ENCODE assay signal across 29 cellular contexts in genomic region chr7:139728203-139728602, GRCh38. TPM values are rescaled to one million over a fixed set of nuclear protein-coding genes. Genes with fewer than 3 reads are reported as not detected.
A peak's percentile ranks its signal among the peaks of the same experiment; 100 is the strongest.
DNase-seq lines count a peak whose midpoint lies in the region; ATAC-seq, FAIRE-seq and TF ChIP-seq lines count a peak whose summit lies in the region.
"Had no signal": no experiment of that assay in that cellular context is flagged by ENCODE, and none has a peak within 500 bp of the region (broad histone marks: within the 10 kb centered on the region; RNA-seq: fewer than 3 reads in every experiment).

No MANE protein-coding gene starts in this region.

- no peaks in the 10 kb centered on the region for H3K27me3 ChIP-seq in RWPE2 (ENCODE audit: insufficient read depth, poor library complexity, severe bottlenecking)
- no peaks in the 10 kb centered on the region for H3K27me3 ChIP-seq in keratinocyte (ENCODE audit: control insufficient read depth, extremely low read depth, insufficient read depth, low read length)
- H3K27me3 ChIP-seq in subcutaneous abdominal adipose tissue (ENCODE audit: control insufficient read depth in 5 of 5, insufficient read depth in 4 of 5, low read length in 5 of 5): no peaks in the 10 kb centered on the region
- H3K27me3 ChIP-seq: esophagus muscularis mucosa, upper lobe of right lung had no signal

- peaks cover 44% of the 10 kb centered on the region for H3K79me2 ChIP-seq in keratinocyte (ENCODE audit: control insufficient read depth, insufficient read depth, low read length)

- dilution Hi-C loops in keratinocyte (cut with MboI; ENCODE audit: extremely low pct_ligation_motif_present, low sequenced_read_pairs): no loop called here

- H3K4me2 ChIP-seq in keratinocyte (ENCODE audit: control insufficient read depth, extremely low read depth, insufficient read depth, low read depth, low read length): no peak overlapping the region
- H3K4me2 ChIP-seq: GM23338 had no signal

- H3K27ac ChIP-seq in RWPE2 (ENCODE audit: poor library complexity, severe bottlenecking): peak overlapping the region; percentile 89
- H3K27ac ChIP-seq in keratinocyte (ENCODE audit: control insufficient read depth, insufficient read depth, low read length): peak overlapping the region; percentile 77
- peak overlapping the region; percentile 92 for H3K27ac ChIP-seq in subcutaneous abdominal adipose tissue (ENCODE audit: low read depth, low read length)
- H3K27ac ChIP-seq: 22Rv1, esophagus muscularis mucosa, parathyroid adenoma, upper lobe of right lung had no signal

- H3K36me3 ChIP-seq in RWPE2 (ENCODE audit: low read depth) (0 out of 2 replicates have a peak, but pooled peaks cover 3% of the 10 kb centered on the region), keratinocyte (ENCODE audit: control insufficient read depth in 2 of 2, extremely low read depth in 1 of 2, insufficient read depth in 2 of 2, low read length in 2 of 2) (peaks cover 0 to 2% of the 10 kb centered on the region in 2 experiments), subcutaneous abdominal adipose tissue (ENCODE audit: control insufficient read depth in 5 of 5, insufficient read depth in 5 of 5, low read length in 5 of 5) (no peaks in the 10 kb centered on the region)
- H3K36me3 ChIP-seq: upper lobe of right lung had no signal

- in situ Hi-C loops in G401 (cut with HindIII; ENCODE audit: low sequenced_read_pairs): no loop called here

- no peak overlapping the region for H2AFZ ChIP-seq in keratinocyte (ENCODE audit: control insufficient read depth, low read length)
- H2AFZ ChIP-seq: GM23338, parathyroid adenoma had no signal

- no peak for ATAC-seq in RWPE2 (ENCODE audit: low read depth)
- ATAC-seq in GM18505 (IDR thresholded peaks at IDR 0.05; ENCODE audit: unreplicated experiment): no peak
- ATAC-seq in esophagus mucosa: no peak
- ATAC-seq: GM23338, left ventricle myocardium superior, mucosa of descending colon, upper lobe of right lung had no signal

- TF ChIP-seq CTCF in RWPE2 (IDR thresholded peaks at IDR 0.05; ENCODE audit: poor library complexity, severe bottlenecking) (no peak), keratinocyte (optimal IDR thresholded peaks at IDR 0.05 in 1 of 3, IDR thresholded peaks at IDR 0.05 in 1 of 3, conservative IDR thresholded peaks at IDR 0.05 in 1 of 3; ENCODE audit: extremely low read depth in 1 of 3, insufficient read depth in 2 of 3, low read length in 3 of 3) (no peak)

- H4K20me1 ChIP-seq in keratinocyte (ENCODE audit: control insufficient read depth, extremely low read depth, insufficient read depth, low read length): no peaks in the 10 kb centered on the region

- peaks cover 76% of the 10 kb centered on the region for H3K4me1 ChIP-seq in RWPE2 (ENCODE audit: insufficient read depth, poor library complexity, severe bottlenecking)
- peaks cover 46% of the 10 kb centered on the region for H3K4me1 ChIP-seq in keratinocyte (ENCODE audit: control insufficient read depth, extremely low read depth, insufficient read depth, low read length)
- H3K4me1 ChIP-seq in subcutaneous abdominal adipose tissue (ENCODE audit: control insufficient read depth in 5 of 5, insufficient read depth in 5 of 5, low read length in 5 of 5): peaks cover 15 to 68% (median 55%) of the 10 kb centered on the region in 5 donors

- peaks cover 2% of the 10 kb centered on the region for H3K9me3 ChIP-seq in RWPE2 (ENCODE audit: severe bottlenecking)
- H3K9me3 ChIP-seq in keratinocyte (ENCODE audit: control insufficient read depth, low read depth, low read length): no peaks in the 10 kb centered on the region
- peaks cover 0 to 2% (median 0%) of the 10 kb centered on the region in 5 donors for H3K9me3 ChIP-seq in subcutaneous abdominal adipose tissue (ENCODE audit: control insufficient read depth in 5 of 5, low read length in 5 of 5)
- H3K9me3 ChIP-seq: esophagus muscularis mucosa, mucosa of descending colon, upper lobe of right lung had no signal

- H3K9ac ChIP-seq in keratinocyte (ENCODE audit: control insufficient read depth, extremely low read depth, insufficient read depth, low read length) (no peak overlapping the region), subcutaneous abdominal adipose tissue (ENCODE audit: low read length in 5 of 5) (no peak overlapping the region)
- H3K9ac ChIP-seq: parathyroid adenoma had no signal

- H3K4me3 ChIP-seq in RWPE2 (ENCODE audit: severe bottlenecking): no peak overlapping the region
- no peak overlapping the region for H3K4me3 ChIP-seq in keratinocyte (ENCODE audit: control insufficient read depth in 2 of 3, extremely low read depth in 1 of 3, insufficient read depth in 2 of 3, low read depth in 1 of 3, low read length in 3 of 3)
- H3K4me3 ChIP-seq in subcutaneous abdominal adipose tissue (ENCODE audit: low read depth in 1 of 5, low read length in 5 of 5): no peak overlapping the region
- H3K4me3 ChIP-seq: esophagus muscularis mucosa, GM23338, mucosa of descending colon, upper lobe of right lung had no signal

- no peaks in the 10 kb centered on the region for H3K9me1 ChIP-seq in keratinocyte (ENCODE audit: control insufficient read depth, extremely low read depth, insufficient read depth, low read length)

- no peak for TF ChIP-seq POLR2A in GM18505 (IDR thresholded peaks at IDR 0.05; ENCODE audit: borderline replicate concordance, extremely low read depth, insufficient read depth, insufficient read length)

- no peak for FAIRE-seq in keratinocyte (lab: Jason Lieb, UNC)
- FAIRE-seq: colon, GM12891 had no signal

- peak; percentile 19 for DNase-seq in activated effector memory CD4-positive, alpha-beta T cell treated with anti-CD3 and anti-CD28 coated beads, Interleukin-2, amount 50 U/mL, for 16 hours
- no peak for DNase-seq in activated effector memory CD4-positive, alpha-beta T cell treated with Interleukin-2 at 50 U/mL for 16 hours
- DNase-seq in RWPE2 (ENCODE audit: low spot score): no peak
- no peak for DNase-seq in keratinocyte (ENCODE audit: low read depth, low spot score)
- DNase-seq in G401 (ENCODE audit: low spot score): no peak
- DNase-seq: activated CD4-positive, alpha-beta T cell treated with anti-CD3 and anti-CD28 coated beads, Interleukin-2, amount 10 ng/mL, durations not matched to agents 24 days and 14 days; activated T-cell treated with anti-CD3 and anti-CD28 coated beads, Interleukin-2, amount 50 U/mL, for 24 hours; CD4-positive, alpha-beta memory T cell; effector CD8-positive, alpha-beta T cell; Kasumi-1; left ventricle myocardium superior; mucosa of descending colon; MV-4-11; NCI-H1694; nephron progenitor cell; SHP77 treated with DMSO at 0.1 percent for 48 hours; stimulated activated CD4-positive, alpha-beta T cell treated with anti-CD3 and anti-CD28 coated beads, Interleukin-2, amount 100 ng/mL, for 48 hours; substantia nigra; T-helper 9 cell; upper lobe of right lung had no signal

RNA-seq across cellular contexts. Expression of gene HIPK2, which starts 49.6 kb away (rescaled TPM):
- polyA plus RNA-seq in keratinocyte: 4.5 to 13.9 TPM (median 5.8 TPM) in 3 replicates
- 9.9 TPM for polyA plus RNA-seq in keratinocyte (2011; ENCODE audit: low read depth)
- polyA plus RNA-seq in keratinocyte (2011; cell fraction: cytosol; rRNA removed): 8.1 and 8.9 TPM in 2 replicates
- 26.2 and 27.3 TPM in 2 replicates for polyA plus RNA-seq in keratinocyte (2011; cell fraction: nucleus; rRNA removed)
- polyA plus RNA-seq in keratinocyte (2012; ENCODE audit: low replicate concordance): 8.4 and 12.3 TPM in 2 replicates
- 21.2 to 96.1 TPM (median 23.9 TPM) in 3 replicates for polyA minus RNA-seq in keratinocyte
- polyA minus RNA-seq in keratinocyte (2011; cell fraction: cytosol; rRNA and poly(A)+ RNA removed): 12.5 TPM
- 15.4 and 29.2 TPM in 2 replicates for polyA minus RNA-seq in keratinocyte (2011; cell fraction: nucleus; rRNA and poly(A)+ RNA removed)
- 39.5 TPM for total RNA-seq in esophagus mucosa
- total RNA-seq in G401 (2014; rRNA removed; shearing (Covaris generic)): under 0.01 and 0.17 TPM in 2 replicates

Comparison
In these comparisons a context has a peak if more than half of its experiments do, and no peak if none do; other contexts are left out.
1. RNA of gene HIPK2, which starts 49.6 kb away (total RNA-seq): 39.5 TPM in esophagus mucosa (single experiment); under 0.01 to 0.17 TPM in G401; every median in the first group is over 10 times any median in the second.
2. Peak in every context shown above with its lines, with median percentiles within 50 percentile points of each other: H3K27ac ChIP-seq.